Comparison of ENCODE assay signal across 9 cellular contexts in genomic region chr6:32148722-32149576, GRCh38. TPM values are rescaled to one million over a fixed set of nuclear protein-coding genes. Genes with fewer than 3 reads are reported as not detected.
DNase-seq lines count a peak whose midpoint lies in the region; ATAC-seq and TF ChIP-seq lines count a peak whose summit lies in the region.
"Had no signal": no experiment of that assay in that cellular context is flagged by ENCODE, and none has a peak within 500 bp of the region (broad histone marks: within the 10 kb centered on the region; RNA-seq: fewer than 3 reads in every experiment).

No MANE protein-coding gene starts in this region.

- intact Hi-C loops in CD4-positive, alpha-beta T cell (cut with DNase I, micrococcal nuclease) = loop anchor here in 1 of 2 experiments (5.0 kb wide), 1 partner anchor 43 kb away; the partner anchor contains the start of genes GPSM3 and PBX2

- peak overlapping the region; percentile 86 for H3K27ac Mint-ChIP-seq in CD4-positive, alpha-beta T cell
- no peak overlapping the region for H3K27ac Mint-ChIP-seq in neural crest cell (ENCODE audit: unreplicated experiment)

- H3K4me1 Mint-ChIP-seq in CD4-positive, alpha-beta T cell (ENCODE audit: low read depth) = peaks cover 53% of the 10 kb centered on the region
- H3K4me1 Mint-ChIP-seq in neural crest cell = peaks cover 42% of the 10 kb centered on the region

- peak; percentile 39 for TF ChIP-seq CTCF in CD4-positive, alpha-beta T cell (IDR thresholded peaks at IDR 0.05)
- no peak for TF ChIP-seq CTCF in neural crest cell (conservative IDR thresholded peaks at IDR 0.05)

- peaks cover 5% of the 10 kb centered on the region for H3K36me3 Mint-ChIP-seq in CD4-positive, alpha-beta T cell (ENCODE audit: low read depth)
- peaks cover 3% of the 10 kb centered on the region for H3K36me3 Mint-ChIP-seq in neural crest cell (ENCODE audit: low read depth)

- POLR2A ChIA-PET in CD4-positive, alpha-beta T cell (lab: Charles Lee) = interaction anchor here (1.1 to 1.2 kb wide), 2 partner anchors 22 to 46 kb away, joined by 3 read pairs; partner anchors contain the start of gene ATF6B

- no peaks in the 10 kb centered on the region for H3K9me3 ChIP-seq in CD4-positive, alpha-beta T cell (ENCODE audit: control insufficient read depth, low read length)
- H3K9me3 ChIP-seq: SJSA1 had no signal

- DNase-seq in CD4-positive, alpha-beta T cell = peak; percentile 42 to 74 (median 58)
- peak; percentile 57 to 59 for DNase-seq in activated CD4-positive, alpha-beta T cell treated with anti-CD3 and anti-CD28 coated beads, Interleukin-2, amount 50 U/mL, for 4 hours
- DNase-seq in effector CD4-positive, alpha-beta T cell = peak; percentile 54
- DNase-seq in neural crest cell (ENCODE audit: low read depth, low spot score) = no peak
- DNase-seq in substantia nigra (lab: John Stamatoyannopoulos, UW) = peak in 26 of 49 donors; percentile 5 to 69 (median 29)

- H3K27me3 ChIP-seq in CD4-positive, alpha-beta T cell (ENCODE audit: control insufficient read depth, insufficient read depth, low read length) = peaks cover 11% of the 10 kb centered on the region

- CTCF ChIA-PET in CD4-positive, alpha-beta T cell (lab: Charles Lee) = interaction anchor here (0.6 to 1.7 kb wide), 6 partner anchors 13 to 96 kb away, joined by 3 to 5 read pairs (median 3); partner anchors contain the start of gene FKBPL

- peaks cover 32% of the 10 kb centered on the region for H3K27me3 Mint-ChIP-seq in CD4-positive, alpha-beta T cell
- no peaks in the 10 kb centered on the region for H3K27me3 Mint-ChIP-seq in neural crest cell (ENCODE audit: low read depth)

- ATAC-seq in CD4-positive, alpha-beta T cell (ENCODE audit: poor library complexity) = peak; percentile 82
- ATAC-seq in GM21423 (IDR thresholded peaks at IDR 0.05; ENCODE audit: unreplicated experiment) (no peak), HG03175 (IDR thresholded peaks at IDR 0.05; ENCODE audit: unreplicated experiment) (no peak), GM18502 (IDR thresholded peaks at IDR 0.05; ENCODE audit: poor library complexity, unreplicated experiment) (no peak)

- no peaks in the 10 kb centered on the region for H3K9me3 Mint-ChIP-seq in CD4-positive, alpha-beta T cell
- no peaks in the 10 kb centered on the region for H3K9me3 Mint-ChIP-seq in neural crest cell

- peak overlapping the region; percentile 94 for H3K4me3 Mint-ChIP-seq in CD4-positive, alpha-beta T cell
- peak overlapping the region; percentile 45 for H3K4me3 Mint-ChIP-seq in neural crest cell

- no peak overlapping the region for H3K27ac ChIP-seq in CD4-positive, alpha-beta T cell (ENCODE audit: low read depth, low read length)
- no peak overlapping the region for H3K27ac ChIP-seq in substantia nigra (ENCODE audit: low read depth, low read length, poor library complexity, severe bottlenecking)
- H3K27ac ChIP-seq: SJSA1 had no signal

RNA-seq across cellular contexts. Expression of gene PRRT1, which starts 2.8 kb away (rescaled TPM):
- total RNA-seq in CD4-positive, alpha-beta T cell = 1 to 10 TPM; 2.6 to 3.2 TPM
- total RNA-seq in neural crest cell = 3.1 and 4.1 TPM in 2 replicates
- total RNA-seq: SJSA1 had no signal

RNA-seq across cellular contexts. Expression of gene PPT2, which starts 5.0 kb away (rescaled TPM):
- 1 to 10 TPM; 8.7 to 8.9 TPM for total RNA-seq in CD4-positive, alpha-beta T cell
- total RNA-seq in neural crest cell = 60.9 and 62.3 TPM in 2 replicates

RNA-seq across cellular contexts. Expression of gene EGFL8, which starts 15.4 kb away (rescaled TPM):
- 10 to 100 TPM; 13.1 to 13.8 TPM for total RNA-seq in CD4-positive, alpha-beta T cell
- 39.3 and 44.0 TPM in 2 replicates for total RNA-seq in neural crest cell

RNA-seq across cellular contexts. Expression of gene FKBPL, which starts 18.9 kb away (rescaled TPM):
- total RNA-seq in CD4-positive, alpha-beta T cell = under 1 TPM; 0.66 to 0.73 TPM
- 12.4 and 13.0 TPM in 2 replicates for total RNA-seq in neural crest cell

RNA-seq across cellular contexts. Expression of gene ATF6B, which starts 20.9 kb away (rescaled TPM):
- total RNA-seq in CD4-positive, alpha-beta T cell = 10 to 100 TPM; 72.2 to 75.6 TPM
- 83.6 and 87.1 TPM in 2 replicates for total RNA-seq in neural crest cell
